In genomic region chr7:106285051-106285800, GRCh38 we compare ENCODE assay signal across 1 cellular context.
TF ChIP-seq lines count a peak whose summit lies in the region.

No MANE protein-coding gene starts in this region.

TF ChIP-seq in K562, 482 proteins besides CTCF, POLR2A, EP300 and RAD21 (continued from another document and continues in another):
- TF ChIP-seq RREB1 (CRISPR knock-in tag; IDR thresholded peaks at IDR 0.05) (no peak; the same call in 1 of the 2 replicates), E2F4 (CRISPR knock-in tag; IDR thresholded peaks at IDR 0.05; ENCODE audit: low read depth) (0 out of 2 replicates have a peak, but pooled peaks have one; percentile 12), ZNF583 (CRISPR knock-in tag; IDR thresholded peaks at IDR 0.05) (peak; percentile 74; the same call in 1 of the 2 replicates), FOXP1 (CRISPR knock-in tag; IDR thresholded peaks at IDR 0.05) (peak; percentile 10; the same call in 1 of the 2 replicates), THAP12 (CRISPR knock-in tag; IDR thresholded peaks at IDR 0.05) (peak; percentile 29; the same call in 1 of the 2 replicates), KLF16 (IDR thresholded peaks at IDR 0.05) (peak; percentile 64), CC2D1A (IDR thresholded peaks at IDR 0.05) (peak; percentile 63; the same call in 1 of the 2 replicates), U2AF2 (optimal IDR thresholded peaks at IDR 0.05; ENCODE audit: low read depth, low read length) (no peak), ZNF263 (CRISPR knock-in tag; IDR thresholded peaks at IDR 0.05; ENCODE audit: borderline replicate concordance) (peak; percentile 79), KDM4B (IDR thresholded peaks at IDR 0.05; ENCODE audit: borderline replicate concordance in 2 of 2, low read depth in 1 of 2) (peak in 1 of 2 experiments; percentile 75; a peak in 1 of 4 replicates), CEBPZ (IDR thresholded peaks at IDR 0.05; ENCODE audit: borderline replicate concordance, low read depth, low read length) (no peak), CBFB (CRISPR knock-in tag; IDR thresholded peaks at IDR 0.05) (no peak), PATZ1 (CRISPR knock-in tag; IDR thresholded peaks at IDR 0.05; ENCODE audit: borderline replicate concordance) (0 out of 2 replicates have a peak, but pooled peaks have one; percentile 50), PHF21A (IDR thresholded peaks at IDR 0.05; ENCODE audit: borderline replicate concordance, low read depth) (no peak), FOXK2 (conservative IDR thresholded peaks at IDR 0.05 in 1 of 2, IDR thresholded peaks at IDR 0.05 in 1 of 2; ENCODE audit: low read depth in 2 of 2) (peak; percentile 39 to 89; a peak in 3 of 4 replicates), RFX7 (CRISPR knock-in tag; IDR thresholded peaks at IDR 0.05) (no peak), EGR1 (conservative IDR thresholded peaks at IDR 0.05) (peak; percentile 94), ZNF280B (CRISPR knock-in tag; IDR thresholded peaks at IDR 0.05) (no peak), KLF6 (CRISPR knock-in tag; IDR thresholded peaks at IDR 0.05; ENCODE audit: borderline replicate concordance) (0 out of 2 replicates have a peak, but pooled peaks have one; percentile 68), MIER1 (IDR thresholded peaks at IDR 0.05; ENCODE audit: low read depth) (peak; percentile 70), ZBTB49 (CRISPR knock-in tag; IDR thresholded peaks at IDR 0.05; ENCODE audit: borderline replicate concordance) (peak; percentile 91; the same call in 1 of the 2 replicates), POLR3G (IDR thresholded peaks at IDR 0.05; ENCODE audit: extremely low read depth, insufficient read length, insufficient replicate concordance) (no peak), TFAP4 (CRISPR knock-in tag; IDR thresholded peaks at IDR 0.05; ENCODE audit: borderline replicate concordance) (peak; percentile 93), ZNF124 (CRISPR knock-in tag; IDR thresholded peaks at IDR 0.05) (no peak), POLR2B (IDR thresholded peaks at IDR 0.05; ENCODE audit: low read depth, partially characterized antibody) (peak; percentile 83), ZNF584 (CRISPR knock-in tag; IDR thresholded peaks at IDR 0.05; ENCODE audit: low read depth) (peak; percentile 57; the same call in 1 of the 2 replicates), ZNF436 (CRISPR knock-in tag; IDR thresholded peaks at IDR 0.05) (no peak), ZBTB33 (CRISPR knock-in tag; IDR thresholded peaks at IDR 0.05) (no peak), HDGF (IDR thresholded peaks at IDR 0.05) (peak; percentile 59; the same call in 1 of the 2 replicates)
